21 cellular contexts compared by ENCODE assay signal in genomic region chr14:103161054-103161397, GRCh38. TPM values are rescaled to one million over a fixed set of nuclear protein-coding genes. Genes with fewer than 3 reads are reported as not detected.
DNase-seq lines count a peak whose midpoint lies in the region; ATAC-seq and TF ChIP-seq lines count a peak whose summit lies in the region.
"Had no signal": no experiment of that assay in that cellular context is flagged by ENCODE, and none has a peak within 500 bp of the region (broad histone marks: within the 10 kb centered on the region; RNA-seq: fewer than 3 reads in every experiment).

No MANE protein-coding gene starts in this region.

- H3K9me3 Mint-ChIP-seq in stimulated activated naive B cell treated with anti-CD40 and anti-IgM and Interleukin-4, amounts not matched to agents 10 μg/mL and 1 μg/mL and 100 μg/mL, for 72 hours = no peaks in the 10 kb centered on the region
- H3K9me3 Mint-ChIP-seq: stimulated activated effector memory CD8-positive, alpha-beta T cell treated with anti-CD3 and anti-CD28 coated beads, Interleukin-12 subunit alpha, Interleukin-12 subunit beta, amount 100 ng/mL, for 72 hours had no signal

- intact Hi-C loops in PC-9 (cut with micrococcal nuclease; ENCODE audit: unreplicated experiment) = loop anchor here (1.0 to 2.0 kb wide), 5 partner anchors 17 to 51 kb away; no protein-coding TSS in a partner anchor

- H3K9me3 ChIP-seq in PC-9 (ENCODE audit: insufficient read depth, low read depth) = peaks cover 6% of the 10 kb centered on the region; the same call in 1 of the 2 replicates
- H3K9me3 ChIP-seq: gastroesophageal sphincter, MG63, mucosa of descending colon, SK-N-SH had no signal

- no peak overlapping the region for H3K4me3 Mint-ChIP-seq in stimulated activated naive B cell treated with anti-CD40 and anti-IgM and Interleukin-4, amounts not matched to agents 10 μg/mL and 1 μg/mL and 100 μg/mL, for 72 hours
- H3K4me3 Mint-ChIP-seq: activated CD8-positive, alpha-beta T cell treated with anti-CD3 and anti-CD28 coated beads, Interleukin-2, amount 10 ng/mL, durations not matched to agents 7 days and 5 days; activated naive CD8-positive, alpha-beta T cell; stimulated activated effector memory CD8-positive, alpha-beta T cell treated with anti-CD3 and anti-CD28 coated beads, Interleukin-12 subunit alpha, Interleukin-12 subunit beta, amount 100 ng/mL, for 72 hours had no signal

- no peaks in the 10 kb centered on the region for H3K36me3 ChIP-seq in PC-9 (ENCODE audit: low read depth)
- H3K36me3 ChIP-seq: BLaER1 treated with 17β-estradiol and CSF1 and Interleukin-3, amounts not matched to agents 10 nM and 100 nM; gastroesophageal sphincter; MG63 had no signal

- H3K4me1 Mint-ChIP-seq in stimulated activated naive B cell treated with anti-CD40 and anti-IgM and Interleukin-4, amounts not matched to agents 10 μg/mL and 1 μg/mL and 100 μg/mL, for 72 hours = no peaks in the 10 kb centered on the region
- H3K4me1 Mint-ChIP-seq: stimulated activated effector memory CD8-positive, alpha-beta T cell treated with anti-CD3 and anti-CD28 coated beads, Interleukin-12 subunit alpha, Interleukin-12 subunit beta, amount 100 ng/mL, for 72 hours had no signal

- H3F3A ChIP-seq in PC-9 (ENCODE audit: insufficient read depth, low read depth) = peaks cover 62% of the 10 kb centered on the region

- H3K9me2 ChIP-seq in PC-9 (ENCODE audit: insufficient read depth) = no peaks in the 10 kb centered on the region
- H3K9me2 ChIP-seq: SK-N-SH had no signal

- H3K36me3 Mint-ChIP-seq in stimulated activated naive B cell treated with anti-CD40 and anti-IgM and Interleukin-4, amounts not matched to agents 10 μg/mL and 1 μg/mL and 100 μg/mL, for 72 hours = no peaks in the 10 kb centered on the region
- H3K36me3 Mint-ChIP-seq: activated naive CD8-positive, alpha-beta T cell; stimulated activated effector memory CD8-positive, alpha-beta T cell treated with anti-CD3 and anti-CD28 coated beads, Interleukin-12 subunit alpha, Interleukin-12 subunit beta, amount 100 ng/mL, for 72 hours had no signal

- ATAC-seq in stimulated activated naive B cell treated with anti-CD40 and anti-IgM and Interleukin-4, amounts not matched to agents 10 μg/mL and 1 μg/mL and 100 μg/mL, for 72 hours (replicated peaks) = no peak
- ATAC-seq: activated CD8-positive, alpha-beta T cell treated with anti-CD3 and anti-CD28 coated beads, Interleukin-2, amount 10 ng/mL, durations not matched to agents 7 days and 5 days; gastroesophageal sphincter; left colon; mucosa of descending colon; stimulated activated effector memory CD8-positive, alpha-beta T cell treated with anti-CD3 and anti-CD28 coated beads, Interleukin-12 subunit alpha, Interleukin-12 subunit beta, amount 100 ng/mL, for 72 hours had no signal

- POLR2A ChIA-PET in PC-9 (lab: Charles Lee; ENCODE audit: unreplicated experiment) = interaction anchor here (0.5 to 1.4 kb wide), 9 partner anchors 20 to 1481 kb away, joined by 3 to 16 read pairs (median 6); no protein-coding TSS in a partner anchor

- TF ChIP-seq CTCF in PC-9 (conservative IDR thresholded peaks at IDR 0.05) (no peak), fibroblast of the aortic adventitia (IDR thresholded peaks at IDR 0.05; ENCODE audit: insufficient read depth, low read length) (no peak)

- peak overlapping the region; percentile 42 for H3K27ac Mint-ChIP-seq in stimulated activated naive B cell treated with anti-CD40 and anti-IgM and Interleukin-4, amounts not matched to agents 10 μg/mL and 1 μg/mL and 100 μg/mL, for 72 hours
- H3K27ac Mint-ChIP-seq: activated CD8-positive, alpha-beta T cell treated with anti-CD3 and anti-CD28 coated beads, Interleukin-2, amount 10 ng/mL, durations not matched to agents 7 days and 5 days; activated naive CD8-positive, alpha-beta T cell; stimulated activated effector memory CD8-positive, alpha-beta T cell treated with anti-CD3 and anti-CD28 coated beads, Interleukin-12 subunit alpha, Interleukin-12 subunit beta, amount 100 ng/mL, for 72 hours had no signal

- no peaks in the 10 kb centered on the region for H4K20me1 ChIP-seq in PC-9 (ENCODE audit: insufficient read depth)
- H4K20me1 ChIP-seq: BLaER1 treated with 17β-estradiol and CSF1 and Interleukin-3, amounts not matched to agents 10 nM and 100 nM had no signal

- 0 out of 2 replicates have a peak overlapping the region, but pooled peaks have one; percentile 2 for H2AFZ ChIP-seq in PC-9

- H3K4me2 ChIP-seq in PC-9 = peak overlapping the region; percentile 57
- H3K4me2 ChIP-seq: BLaER1 treated with 17β-estradiol and CSF1 and Interleukin-3, amounts not matched to agents 10 nM and 100 nM; SK-N-SH had no signal

- H3K79me2 ChIP-seq in PC-9 (ENCODE audit: low read depth) = no peaks in the 10 kb centered on the region

- CTCF ChIA-PET in PC-9 (lab: Charles Lee) = interaction anchor here (0.5 to 1.6 kb wide), 6 partner anchors 24 to 104 kb away, joined by 3 to 5 read pairs (median 3); partner anchors contain the start of gene CDC42BPB

- H3K4me1 ChIP-seq in PC-9 (replicated peaks; ENCODE audit: insufficient read depth) = peaks cover 67% of the 10 kb centered on the region
- H3K4me1 ChIP-seq: BLaER1 treated with 17β-estradiol and CSF1 and Interleukin-3, amounts not matched to agents 10 nM and 100 nM had no signal

- peaks cover 40 to 48% of the 10 kb centered on the region in 2 donors for H3K27me3 Mint-ChIP-seq in stimulated activated naive B cell treated with anti-CD40 and anti-IgM and Interleukin-4, amounts not matched to agents 10 μg/mL and 1 μg/mL and 100 μg/mL, for 72 hours
- H3K27me3 Mint-ChIP-seq: activated naive CD8-positive, alpha-beta T cell had no signal

- no peaks in the 10 kb centered on the region for H3K27me3 ChIP-seq in PC-9 (ENCODE audit: insufficient read depth, low read depth)
- H3K27me3 ChIP-seq: BLaER1 treated with 17β-estradiol and CSF1 and Interleukin-3, amounts not matched to agents 10 nM and 100 nM; gastroesophageal sphincter; MG63 had no signal

- H3K27ac ChIP-seq in PC-9 = peak overlapping the region; percentile 89
- H3K27ac ChIP-seq: 22Rv1; BLaER1 treated with 17β-estradiol and CSF1 and Interleukin-3, amounts not matched to agents 10 nM and 100 nM; gastroesophageal sphincter had no signal

- no peak overlapping the region for H3K4me3 ChIP-seq in PC-9
- H3K4me3 ChIP-seq in fibroblast of the aortic adventitia (ENCODE audit: low read depth, low read length) = no peak overlapping the region
- H3K4me3 ChIP-seq: BLaER1 treated with 17β-estradiol and CSF1 and Interleukin-3, amounts not matched to agents 10 nM and 100 nM; gastroesophageal sphincter; MG63; mucosa of descending colon had no signal

- no TSS peak for BruUV-seq in PC-9 (replicated peaks; lab: Mats Ljungman, UMichigan)

- DNase-seq in SIG-M5 treated with dmso at 0.1 percent for 504 hours (lab: John Stamatoyannopoulos, UW; ENCODE audit: unreplicated experiment) = peak; percentile 49
- DNase-seq in SIG-M5 (lab: John Stamatoyannopoulos, UW) = no peak
- peak; percentile 95 to 100 for DNase-seq in PC-9
- peak; percentile 58 for DNase-seq in fibroblast of the aortic adventitia (ENCODE audit: low read depth)
- DNase-seq in stimulated activated naive B cell treated with anti-CD40 and anti-IgM and Interleukin-4, amounts not matched to agents 10 μg/mL and 1 μg/mL and 100 μg/mL, for 72 hours = no peak
- DNase-seq in stimulated activated naive CD4-positive, alpha-beta T cell treated with Interleukin-2 at 50 U/mL for 16 hours (lab: John Stamatoyannopoulos, UW) = no peak
- DNase-seq in NCI-H2227 (lab: John Stamatoyannopoulos, UW; ENCODE audit: unreplicated experiment) = no peak
- DNase-seq in Kasumi-1 (lab: John Stamatoyannopoulos, UW) = no peak
- DNase-seq: activated CD8-positive, alpha-beta T cell treated with anti-CD3 and anti-CD28 coated beads, Interleukin-2, amount 10 ng/mL, durations not matched to agents 7 days and 5 days; DMS 273 treated with DMSO at 0.1 percent for 48 hours; left colon; MG63; mucosa of descending colon; NCI-H2171 treated with DMSO at 0.1 percent for 48 hours; SK-N-SH; stimulated activated CD4-positive, alpha-beta T cell treated with anti-CD3 and anti-CD28 coated beads, Interleukin-15, amount 100 ng/mL, for 24 hours had no signal

RNA-seq across cellular contexts. Expression of gene TNFAIP2, which starts 37.8 kb away (rescaled TPM):
- total RNA-seq in PC-9 (2021) = 291 and 366 TPM in 2 replicates
- total RNA-seq in fibroblast of the aortic adventitia (ENCODE audit: low replicate concordance) = 44.5 and 120 TPM in 2 replicates

Comparison
In these comparisons a context has a peak if more than half of its experiments do, and no peak if none do; other contexts are left out.
1. DNase-seq: peak in SIG-M5 treated with dmso at 0.1 percent for 504 hours (single experiment), PC-9 (2 of 2) and fibroblast of the aortic adventitia (single experiment); none in SIG-M5 (single experiment), stimulated activated naive B cell treated with anti-CD40 and anti-IgM and Interleukin-4, amounts not matched to agents 10 μg/mL and 1 μg/mL and 100 μg/mL, for 72 hours (single experiment), stimulated activated naive CD4-positive, alpha-beta T cell treated with Interleukin-2 at 50 U/mL for 16 hours (single experiment), NCI-H2227 (single experiment) and Kasumi-1 (0 of 2).